20 cellular contexts compared by ENCODE assay signal in the genomic region with DNA sequence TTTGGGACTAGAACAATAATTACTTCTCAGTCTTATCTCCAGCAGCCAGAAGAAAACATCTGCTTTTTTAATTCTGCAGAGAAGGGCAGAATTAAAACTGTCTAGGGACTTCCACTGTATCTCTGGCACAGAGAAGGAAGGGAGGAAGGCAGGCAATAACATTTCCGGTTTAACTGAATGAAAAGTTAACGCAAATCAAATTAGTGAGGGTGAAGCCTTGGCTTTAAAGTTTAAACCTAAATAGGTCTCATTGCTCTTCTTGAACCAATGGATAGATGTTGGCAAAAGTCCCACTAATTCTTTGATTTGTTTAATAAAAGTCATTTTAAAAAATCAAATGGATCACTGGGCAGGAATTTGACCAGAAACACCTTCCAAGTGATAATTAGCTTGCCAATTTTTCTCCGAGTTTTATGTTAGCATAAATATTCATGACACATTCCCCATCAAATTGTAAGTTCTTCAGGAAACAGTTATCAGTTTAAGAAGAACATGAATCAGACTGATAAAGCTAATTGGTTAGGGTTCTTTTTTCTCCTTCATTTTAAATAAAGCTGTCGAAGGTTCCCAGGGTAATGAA.
"Had no signal": no experiment of that assay in that cellular context is flagged by ENCODE, and none has a peak within 500 bp of the region (broad histone marks: within the 10 kb centered on the region; RNA-seq: fewer than 3 reads in every experiment).

No MANE protein-coding gene starts in this region.

- H3K4me3 Mint-ChIP-seq: dendritic cell treated with granulocyte-macrophage colony-stimulating factor and Interleukin-4, amounts not matched to agents 40 ng/mL and 50 ng/mL, for 4 days; effector memory CD8-positive, alpha-beta T cell; naive thymus-derived CD8-positive, alpha-beta T cell had no signal

- H3K4me3 ChIP-seq: esophagus muscularis mucosa, heart left ventricle, sigmoid colon, skin epidermis, stomach, thoracic aorta, transverse colon had no signal

- DNase-seq: cerebellar nuclear complex; effector memory CD8-positive, alpha-beta T cell; foreskin fibroblast; heart left ventricle; hippocampal formation; kidney glomerular epithelial cell; naive thymus-derived CD8-positive, alpha-beta T cell; occipital lobe; posterior cingulate gyrus; sigmoid colon; stimulated activated CD4-positive, alpha-beta T cell treated with anti-CD3 and anti-CD28 coated beads, Interleukin-2, amount 100 ng/mL, for 24 hours; stimulated activated naive CD4-positive, alpha-beta T cell; stomach; substantia nigra; transverse colon had no signal

- H3K27me3 ChIP-seq: esophagus muscularis mucosa, heart left ventricle, sigmoid colon, stomach, transverse colon had no signal

- H3K9me3 ChIP-seq: heart left ventricle, thoracic aorta, transverse colon had no signal

- H3K27ac ChIP-seq: epithelial cell of prostate, esophagus muscularis mucosa, heart left ventricle, sigmoid colon, skin epidermis, stomach, thoracic aorta, transverse colon had no signal

- H3K4me1 ChIP-seq: stomach, transverse colon had no signal

- H3K9me3 Mint-ChIP-seq: dendritic cell treated with granulocyte-macrophage colony-stimulating factor and Interleukin-4, amounts not matched to agents 40 ng/mL and 50 ng/mL, for 4 days; effector memory CD8-positive, alpha-beta T cell had no signal

- H3K36me3 Mint-ChIP-seq: naive thymus-derived CD8-positive, alpha-beta T cell had no signal

- H3K27ac Mint-ChIP-seq: dendritic cell treated with granulocyte-macrophage colony-stimulating factor and Interleukin-4, amounts not matched to agents 40 ng/mL and 50 ng/mL, for 4 days; effector memory CD8-positive, alpha-beta T cell; naive thymus-derived CD8-positive, alpha-beta T cell had no signal

- H3K4me1 Mint-ChIP-seq: naive thymus-derived CD8-positive, alpha-beta T cell had no signal

- H3K36me3 ChIP-seq: esophagus muscularis mucosa, heart left ventricle, sigmoid colon, stomach, thoracic aorta, transverse colon had no signal

- H3K27me3 Mint-ChIP-seq: dendritic cell treated with granulocyte-macrophage colony-stimulating factor and Interleukin-4, amounts not matched to agents 40 ng/mL and 50 ng/mL, for 4 days; effector memory CD8-positive, alpha-beta T cell had no signal
